In genomic region chr3:128561504-128561903, GRCh38 we compare ENCODE assay signal across 6 cellular contexts.
"Had no signal": no experiment of that assay in that cellular context is flagged by ENCODE, and none has a peak within 500 bp of the region (broad histone marks: within the 10 kb centered on the region; RNA-seq: fewer than 3 reads in every experiment).

No MANE protein-coding gene starts in this region.

- FAIRE-seq: HTR-8/SVneo had no signal

- DNase-seq: HFFc6, KBM-7 had no signal

- ATAC-seq: GM23338, HCT116 had no signal

- H3K4me2 ChIP-seq: GM23338 had no signal

- H3K36me3 ChIP-seq: HAP-1 had no signal

- H3K9me3 ChIP-seq: HAP-1 had no signal

- H3K4me3 ChIP-seq: GM23338, HAP-1 had no signal

- H2AFZ ChIP-seq: GM23338 had no signal

- H3K4me1 ChIP-seq: HAP-1 had no signal
